Comparison of ENCODE assay signal across 16 cellular contexts in genomic region chr2:22377251-22377650, GRCh38.
A peak's percentile ranks its signal among the peaks of the same experiment; 100 is the strongest.
DNase-seq lines count a peak whose midpoint lies in the region; FAIRE-seq and TF ChIP-seq lines count a peak whose summit lies in the region.
"Had no signal": no experiment of that assay in that cellular context is flagged by ENCODE, and none has a peak within 500 bp of the region (broad histone marks: within the 10 kb centered on the region; RNA-seq: fewer than 3 reads in every experiment).

No MANE protein-coding gene starts in this region.

- TF ChIP-seq POLR2A in H1 (IDR thresholded peaks at IDR 0.05; ENCODE audit: control extremely low read depth in 1 of 2, low read depth in 2 of 2, low read length in 2 of 2) (no peak), H54 (IDR thresholded peaks at IDR 0.05; ENCODE audit: low read depth, low read length) (no peak)

- H2BK5ac ChIP-seq in H1 (ENCODE audit: low read depth, low read length) (no peak overlapping the region), mesenchymal stem cell (ENCODE audit: low read depth, low read length, poor library complexity, severe bottlenecking) (no peak overlapping the region)

- H3K9ac ChIP-seq in SK-N-MC (ENCODE audit: insufficient read length) (no peak overlapping the region), H1 (replicated peaks in 1 of 4; ENCODE audit: extremely low read depth in 1 of 4, low read depth in 3 of 4, low read length in 3 of 4) (no peak overlapping the region), mesenchymal stem cell (ENCODE audit: low read length) (no peak overlapping the region)

- H4K8ac ChIP-seq in H1 (ENCODE audit: extremely low read depth, insufficient read depth, low read length) (no peak overlapping the region), mesenchymal stem cell (ENCODE audit: low read length) (no peak overlapping the region)

- no peak for TF ChIP-seq EP300 in H1 (IDR thresholded peaks at IDR 0.05; ENCODE audit: borderline replicate concordance in 1 of 2, low read depth in 2 of 2, low read length in 2 of 2)

- no peaks in the 10 kb centered on the region for H3K79me2 ChIP-seq in H1 (ENCODE audit: control insufficient read depth in 1 of 2, insufficient read depth in 2 of 2, low read length in 2 of 2)

- no peak overlapping the region for H3K4me3 Mint-ChIP-seq in activated naive CD4-positive, alpha-beta T cell treated with anti-CD3 and anti-CD28 coated beads, Interleukin-2, amount 10 ng/mL, durations not matched to agents 7 days and 5 days
- H3K4me3 Mint-ChIP-seq: CD4-positive, alpha-beta memory T cell; GM23338 had no signal

- peak; percentile 3 for DNase-seq in SK-N-MC (ENCODE audit: low read depth, low spot score)
- DNase-seq in H1 (ENCODE audit: low read depth in 1 of 2, low spot score in 2 of 2), result no peak
- DNase-seq in mesenchymal stem cell, result peak; percentile 15
- peak; percentile 67 for DNase-seq in retina
- DNase-seq in activated naive CD4-positive, alpha-beta T cell treated with anti-CD3 and anti-CD28 coated beads, Interleukin-2, amount 10 ng/mL, durations not matched to agents 7 days and 5 days, result no peak
- no peak for DNase-seq in SHP77 (lab: John Stamatoyannopoulos, UW)
- no peak for DNase-seq in H54 (ENCODE audit: insufficient read length, low spot score)
- DNase-seq: BE2C; CD4-positive, alpha-beta memory T cell; DMS79 had no signal

- H4K5ac ChIP-seq in H1 (ENCODE audit: insufficient read length, low read depth, low read length), result no peak overlapping the region

- no peak overlapping the region for H4K91ac ChIP-seq in H1 (replicated peaks; ENCODE audit: insufficient read length, low read length)
- H4K91ac ChIP-seq in mesenchymal stem cell (ENCODE audit: low read length), result no peak overlapping the region

- H3K4me1 ChIP-seq in H1 (replicated peaks in 1 of 4; ENCODE audit: control insufficient read depth in 3 of 4, insufficient read depth in 4 of 4, low read length in 3 of 4), result peaks cover 0 to 3% (median 0%) of the 10 kb centered on the region in 4 experiments; a peak in 3 of 7 replicates
- H3K4me1 ChIP-seq in mesenchymal stem cell (ENCODE audit: control insufficient read depth, insufficient read depth, low read depth, low read length), result no peaks in the 10 kb centered on the region
- H3K4me1 ChIP-seq: BE2C, HAP-1 had no signal

- no peak overlapping the region for H3K56ac ChIP-seq in H1 (replicated peaks; ENCODE audit: insufficient read length, low read depth, low read length)

- H3K9me3 Mint-ChIP-seq in activated naive CD4-positive, alpha-beta T cell treated with anti-CD3 and anti-CD28 coated beads, Interleukin-2, amount 10 ng/mL, durations not matched to agents 7 days and 5 days, result peaks cover 3% of the 10 kb centered on the region
- H3K9me3 Mint-ChIP-seq: GM23338 had no signal

- H3K14ac ChIP-seq in H1 (ENCODE audit: insufficient read length) (no peak overlapping the region), mesenchymal stem cell (ENCODE audit: low read length in 2 of 2) (no peak overlapping the region)

- 80% methylated on average over 6 of the region's 6 CpGs; no CpG with 5 or more reads in 1 of the 2 experiments for WGBS in H1 (ENCODE audit: extremely low coverage in 1 of 2, insufficient coverage in 1 of 2, insufficient read length in 1 of 2, insufficient replicate concordance in 2 of 2, low coverage in 1 of 2, low lambda C conversion rate in 2 of 2, missing lambda C conversion rate in 1 of 2), 2 experiments
- 15% methylated on average over 5 of the region's 6 CpGs for WGBS in mesenchymal stem cell

- H3K4me2 ChIP-seq in H1 (ENCODE audit: insufficient read depth in 1 of 2, low read depth in 2 of 2, low read length in 2 of 2), result no peak overlapping the region; a peak in 1 of 4 replicates
- no peak overlapping the region for H3K4me2 ChIP-seq in mesenchymal stem cell (ENCODE audit: low read length, poor library complexity, severe bottlenecking)
- H3K4me2 ChIP-seq: GM23338 had no signal

- no peaks in the 10 kb centered on the region for H3K79me1 ChIP-seq in H1 (ENCODE audit: low read depth, low read length)
- no peaks in the 10 kb centered on the region for H3K79me1 ChIP-seq in mesenchymal stem cell (replicated peaks; ENCODE audit: low read length, poor library complexity, severe bottlenecking)

- no peak for TF ChIP-seq CTCF in H1 (IDR thresholded peaks at IDR 0.05; ENCODE audit: control extremely low read depth in 1 of 3, insufficient read depth in 1 of 3, low read depth in 1 of 3, low read length in 3 of 3)

- POLR2A ChIA-PET in H1 (lab: Charles Lee; ENCODE audit: partially characterized antibody), result no interaction called here

- no peak overlapping the region for H3K27ac Mint-ChIP-seq in activated naive CD4-positive, alpha-beta T cell treated with anti-CD3 and anti-CD28 coated beads, Interleukin-2, amount 10 ng/mL, durations not matched to agents 7 days and 5 days
- H3K27ac Mint-ChIP-seq: CD4-positive, alpha-beta memory T cell; GM23338 had no signal

- H3K9me3 ChIP-seq in SK-N-MC (ENCODE audit: low read depth, low read length), result no peaks in the 10 kb centered on the region
- H3K9me3 ChIP-seq in H1 (ENCODE audit: insufficient read depth in 2 of 2, low read depth in 1 of 2, low read length in 1 of 2), result no peaks in the 10 kb centered on the region
- H3K9me3 ChIP-seq in mesenchymal stem cell (ENCODE audit: control insufficient read depth, low read length), result no peaks in the 10 kb centered on the region
- H3K9me3 ChIP-seq: BE2C, HAP-1 had no signal

- peak overlapping the region; percentile 57; the same call in 1 of the 2 replicates for H2AFZ ChIP-seq in H1 (ENCODE audit: low read length)
- H2AFZ ChIP-seq in mesenchymal stem cell (ENCODE audit: low read depth, low read length), result no peak overlapping the region
- H2AFZ ChIP-seq: GM23338 had no signal

- no peaks in the 10 kb centered on the region for H3K27me3 Mint-ChIP-seq in activated naive CD4-positive, alpha-beta T cell treated with anti-CD3 and anti-CD28 coated beads, Interleukin-2, amount 10 ng/mL, durations not matched to agents 7 days and 5 days
- H3K27me3 Mint-ChIP-seq: CD4-positive, alpha-beta memory T cell had no signal

- H3K18ac ChIP-seq in H1 (ENCODE audit: extremely low read depth, low read length) (no peak overlapping the region), mesenchymal stem cell (ENCODE audit: low read depth in 1 of 2, low read length in 2 of 2) (no peak overlapping the region)

- H3K27ac ChIP-seq in SK-N-MC (no peak overlapping the region), H1 (ENCODE audit: low read depth, low read length) (no peak overlapping the region), mesenchymal stem cell (ENCODE audit: low read length, poor library complexity, severe bottlenecking) (no peak overlapping the region)
- H3K27ac ChIP-seq: C4-2B had no signal

- H3K4me1 Mint-ChIP-seq in activated naive CD4-positive, alpha-beta T cell treated with anti-CD3 and anti-CD28 coated beads, Interleukin-2, amount 10 ng/mL, durations not matched to agents 7 days and 5 days, result no peaks in the 10 kb centered on the region
- H3K4me1 Mint-ChIP-seq: CD4-positive, alpha-beta memory T cell had no signal

- no peaks in the 10 kb centered on the region for H3K36me3 Mint-ChIP-seq in activated naive CD4-positive, alpha-beta T cell treated with anti-CD3 and anti-CD28 coated beads, Interleukin-2, amount 10 ng/mL, durations not matched to agents 7 days and 5 days
- H3K36me3 Mint-ChIP-seq: CD4-positive, alpha-beta memory T cell had no signal

- H3K27me3 ChIP-seq in H1 (replicated peaks in 1 of 4; ENCODE audit: control insufficient read depth in 3 of 4, extremely low read depth in 1 of 4, insufficient read depth in 3 of 4, low read length in 3 of 4), result no peaks in the 10 kb centered on the region
- no peaks in the 10 kb centered on the region for H3K27me3 ChIP-seq in mesenchymal stem cell (ENCODE audit: control insufficient read depth in 1 of 2, insufficient read depth in 1 of 2, low read length in 2 of 2)
- H3K27me3 ChIP-seq: BE2C had no signal

- H3K36me3 ChIP-seq in SK-N-MC (ENCODE audit: insufficient read depth, low read length) (no peaks in the 10 kb centered on the region), H1 (ENCODE audit: control insufficient read depth in 2 of 4, insufficient read depth in 4 of 4, low read length in 3 of 4) (no peaks in the 10 kb centered on the region), mesenchymal stem cell (ENCODE audit: control insufficient read depth in 1 of 2, insufficient read depth in 2 of 2, low read depth in 1 of 2, low read length in 2 of 2) (no peaks in the 10 kb centered on the region)
- H3K36me3 ChIP-seq: BE2C, HAP-1 had no signal

- H2BK120ac ChIP-seq in H1 (replicated peaks; ENCODE audit: low read depth, low read length), result no peak overlapping the region
- no peak overlapping the region for H2BK120ac ChIP-seq in mesenchymal stem cell (ENCODE audit: low read depth, low read length)

- H3K23me2 ChIP-seq in H1 (ENCODE audit: low read depth, low read length), result no peaks in the 10 kb centered on the region

- no peak overlapping the region for H2BK15ac ChIP-seq in H1 (ENCODE audit: low read length)
- H2BK15ac ChIP-seq in mesenchymal stem cell (ENCODE audit: low read depth, poor library complexity, severe bottlenecking), result no peak overlapping the region

- no peak for FAIRE-seq in H1 (lab: Jason Lieb, UNC)
- no peak for FAIRE-seq in H54 (lab: Jason Lieb, UNC)
- FAIRE-seq: A204.1, G401.6, GM12892 had no signal

- H2AK5ac ChIP-seq in H1 (ENCODE audit: low read depth, low read length) (no peak overlapping the region), mesenchymal stem cell (ENCODE audit: low read length, severe bottlenecking) (no peak overlapping the region)

- no peaks in the 10 kb centered on the region for H4K20me1 ChIP-seq in H1 (replicated peaks in 1 of 2; ENCODE audit: control insufficient read depth in 1 of 2, insufficient read depth in 2 of 2, low read length in 2 of 2)

- H2BK12ac ChIP-seq in H1 (ENCODE audit: low read depth, low read length) (no peak overlapping the region), mesenchymal stem cell (ENCODE audit: low read length in 2 of 2) (no peak overlapping the region)

- no peak overlapping the region for H2BK20ac ChIP-seq in H1 (ENCODE audit: low read length)

- CTCF ChIA-PET in H1 (lab: Charles Lee; ENCODE audit: partially characterized antibody), result interaction anchor here (3.7 kb wide), 1 partner anchor 21 kb away, joined by 23 read pairs; no protein-coding TSS in a partner anchor
- CTCF ChIA-PET in activated naive CD4-positive, alpha-beta T cell treated with anti-CD3 and anti-CD28 coated beads, Interleukin-2, amount 10 ng/mL, durations not matched to agents 7 days and 5 days (lab: Charles Lee), result no interaction called here

- H3K4me3 ChIP-seq in SK-N-MC (peak overlapping the region; percentile 19; the same call in 1 of the 2 replicates), H1 (ENCODE audit: extremely low read depth in 1 of 4, insufficient read depth in 2 of 4, low read depth in 3 of 4, low read length in 4 of 4) (no peak overlapping the region), mesenchymal stem cell (ENCODE audit: insufficient read depth in 1 of 2, low read depth in 1 of 2, low read length in 2 of 2) (no peak overlapping the region)
- H3K4me3 ChIP-seq: GM23338, HAP-1 had no signal

- TF ChIP-seq RAD21 in H1 (IDR thresholded peaks at IDR 0.05 in 1 of 2, conservative IDR thresholded peaks at IDR 0.05 in 1 of 2; ENCODE audit: low read depth in 2 of 2, low read length in 2 of 2), result no peak

- no peak overlapping the region for H3K23ac ChIP-seq in H1 (ENCODE audit: insufficient read length)
- H3K23ac ChIP-seq in mesenchymal stem cell (ENCODE audit: low read length in 2 of 2), result no peak overlapping the region

- H3K4ac ChIP-seq in H1 (replicated peaks; ENCODE audit: insufficient read length, low read depth, low read length), result no peak overlapping the region
- no peak overlapping the region for H3K4ac ChIP-seq in mesenchymal stem cell (ENCODE audit: low read depth in 1 of 2, low read length in 2 of 2)

Comparison
In these comparisons a context has a peak if more than half of its experiments do, and no peak if none do; other contexts are left out.
1. DNase-seq: peak in SK-N-MC (single experiment), mesenchymal stem cell (single experiment) and retina (single experiment); none in H1 (0 of 2), activated naive CD4-positive, alpha-beta T cell treated with anti-CD3 and anti-CD28 coated beads, Interleukin-2, amount 10 ng/mL, durations not matched to agents 7 days and 5 days (single experiment), SHP77 (0 of 2) and H54 (single experiment).